Comparison of ENCODE assay signal across 30 cellular contexts in genomic region chr2:77721593-77721992, GRCh38.
"Had no signal": no experiment of that assay in that cellular context is flagged by ENCODE, and none has a peak within 500 bp of the region (broad histone marks: within the 10 kb centered on the region; RNA-seq: fewer than 3 reads in every experiment).

No MANE protein-coding gene starts in this region.

- ATAC-seq: Panc1, Right ventricle myocardium inferior, SK-N-SH treated with all-trans-retinoic acid at 6 μM for 48 hours, T-cell had no signal

- H3K9me3 ChIP-seq: SJCRH30 had no signal

- H3K4me3 ChIP-seq: PC-9, SJCRH30, SK-N-MC had no signal

- H2AFZ ChIP-seq: PC-9 had no signal

- FAIRE-seq: RCC 7860 had no signal

- DNase-seq: Karpas-422, MM.1S, MV-4-11, NCI-H1092, NCI-H1105, NCI-H1417 treated with DMSO at 0.1 percent for 48 hours, NCI-H1436 treated with DMSO at 0.1 percent for 48 hours, NCI-H1694 treated with DMSO at 0.1 percent for 48 hours, NCI-H187 treated with DMSO at 0.1 percent for 48 hours, NCI-H2081, NCI-H2171 treated with DMSO at 0.1 percent for 48 hours, NCI-H2227 treated with DMSO at 0.1 percent for 48 hours, NCI-H345, NCI-H446, NCI-H510A treated with DMSO at 0.1 percent for 48 hours, NCI-H524 treated with DMSO at 0.1 percent for 48 hours, NCI-H526 treated with DMSO at 0.1 percent for 48 hours, NCI-H774, PC-9, SHP77, SIG-M5, SJCRH30, T-cell had no signal

- H3K4me3 Mint-ChIP-seq: T-cell had no signal

- H3K36me3 ChIP-seq: SJCRH30 had no signal

- H3K27me3 Mint-ChIP-seq: T-cell had no signal

- H3K36me3 Mint-ChIP-seq: T-cell had no signal

- H3K4me1 Mint-ChIP-seq: T-cell had no signal

- H3K27ac ChIP-seq: KMS-11, PC-9, RWPE1, SJCRH30, SK-N-MC had no signal

- H3K27ac Mint-ChIP-seq: T-cell had no signal

- H3K4me2 ChIP-seq: KMS-11, PC-9 had no signal

- H3K4me1 ChIP-seq: SJCRH30 had no signal

- H3K9ac ChIP-seq: KMS-11 had no signal
